Comparison of ENCODE assay signal across 30 cellular contexts in genomic region chr2:229462144-229462543, GRCh38.
"Had no signal": no experiment of that assay in that cellular context is flagged by ENCODE, and none has a peak within 500 bp of the region (broad histone marks: within the 10 kb centered on the region; RNA-seq: fewer than 3 reads in every experiment).

No MANE protein-coding gene starts in this region.

- ATAC-seq: naive thymus-derived CD8-positive, alpha-beta T cell; natural killer cell treated with Interleukin-12 subunit alpha and Interleukin-12 subunit beta and Interleukin-15 and Interleukin-18, amount 100 ng/mL, for 72 hours; psoas muscle; right cardiac atrium; sciatic nerve; stimulated activated memory B cell treated with anti-CD40 and anti-IgM and Interleukin-4, amounts not matched to agents 10 μg/mL and 1 μg/mL and 100 μg/mL, for 72 hours; stimulated activated naive CD8-positive, alpha-beta T cell treated with anti-CD3 and anti-CD28 coated beads, Interleukin-15, amount 100 ng/mL, for 72 hours; stimulated activated naive CD8-positive, alpha-beta T cell treated with anti-CD3 and anti-CD28 coated beads, Interleukin-15, Interleukin-2, amounts not matched to agents 100 U/mL and 50 U/mL, for 24 hours; upper lobe of right lung had no signal

- H3K4me3 ChIP-seq: neural progenitor cell, ovary, psoas muscle, skin epidermis, smooth muscle cell, spleen, suprapubic skin, testis, tibial artery, transverse colon, upper lobe of right lung, uterus had no signal

- H2AFZ ChIP-seq: neural progenitor cell, parathyroid adenoma had no signal

- H3K36me3 ChIP-seq: neural progenitor cell, ovary, spleen, suprapubic skin, tibial artery, transverse colon, upper lobe of right lung, uterus had no signal

- H3K4me1 ChIP-seq: neural progenitor cell, psoas muscle, spleen, testis, tibial artery, transverse colon, upper lobe of right lung, uterus had no signal

- H3K4me2 ChIP-seq: neural progenitor cell, smooth muscle cell had no signal

- H3K9me3 ChIP-seq: ovary, psoas muscle, suprapubic skin, testis, tibial artery, transverse colon, upper lobe of right lung, uterus had no signal

- H3K9ac ChIP-seq: neural progenitor cell, parathyroid adenoma had no signal

- H3K27me3 ChIP-seq: neural progenitor cell, ovary, spleen, suprapubic skin, testis, tibial artery, transverse colon, upper lobe of right lung, uterus had no signal

- DNase-seq: naive thymus-derived CD8-positive, alpha-beta T cell; nephron progenitor cell; occipital lobe; ovary; posterior cingulate gyrus; psoas muscle; right cardiac atrium; spleen; stimulated activated CD4-positive, alpha-beta T cell treated with anti-CD3 and anti-CD28 coated beads, Interleukin-12 subunit alpha, Interleukin-12 subunit beta, amount 100 ng/mL, for 4 hours; stimulated activated CD4-positive, alpha-beta T cell treated with anti-CD3 and anti-CD28 coated beads, Interleukin-1b, Interleukin-23, amount 100 ng/mL, for 48 hours; stimulated activated CD4-positive, alpha-beta T cell treated with anti-CD3 and anti-CD28 coated beads, Interleukin-4, amount 100 ng/mL, for 1 hour; stimulated activated CD4-positive, alpha-beta T cell treated with anti-CD3 and anti-CD28 coated beads, Interleukin-4, amount 100 ng/mL, for 4 hours; stimulated activated CD8-positive, alpha-beta memory T cell treated with anti-CD3 and anti-CD28 coated beads, Interleukin-4, amount 100 ng/mL, for 48 hours; stimulated activated naive CD4-positive, alpha-beta T cell; stimulated activated naive CD8-positive, alpha-beta T cell treated with anti-CD3 and anti-CD28 coated beads, Interleukin-15, amount 100 ng/mL, for 72 hours; stimulated activated naive CD8-positive, alpha-beta T cell treated with anti-CD3 and anti-CD28 coated beads, Interleukin-15, Interleukin-2, amounts not matched to agents 100 U/mL and 50 U/mL, for 24 hours; substantia nigra; testis; tibial artery; transverse colon; upper lobe of right lung; uterus had no signal

- H3K27ac ChIP-seq: neural progenitor cell, ovary, parathyroid adenoma, psoas muscle, skin epidermis, spleen, suprapubic skin, testis, tibial artery, transverse colon, upper lobe of right lung, uterus had no signal

- H3K79me2 ChIP-seq: parathyroid adenoma had no signal
